Comparison of ENCODE assay signal across 17 cellular contexts in the genomic region with DNA sequence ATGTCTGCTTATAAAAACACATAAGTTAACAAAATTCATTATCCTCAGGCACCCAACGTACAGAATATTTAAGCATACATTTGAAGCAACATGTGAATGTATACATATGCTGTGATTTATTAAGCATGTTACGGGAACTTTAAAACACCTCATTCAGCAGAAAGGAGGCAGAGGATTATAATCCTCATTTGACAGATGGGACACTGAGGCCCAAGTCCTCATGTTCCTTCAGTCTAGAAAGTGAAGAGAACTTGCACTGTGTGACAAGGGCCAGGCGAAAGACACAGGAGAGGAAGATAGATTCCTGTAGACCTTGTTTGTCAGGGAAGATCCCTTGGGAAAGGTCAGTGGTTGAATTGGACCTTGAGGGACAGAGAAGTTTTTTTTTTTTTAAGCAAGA.
"Had no signal": no experiment of that assay in that cellular context is flagged by ENCODE, and none has a peak within 500 bp of the region (broad histone marks: within the 10 kb centered on the region; RNA-seq: fewer than 3 reads in every experiment).

No MANE protein-coding gene starts in this region.

- DNase-seq: activated CD4-positive, alpha-beta T cell treated with anti-CD3 and anti-CD28 coated beads for 48 hours; activated effector memory CD4-positive, alpha-beta T cell treated with Interleukin-2 at 50 U/mL for 16 hours; dermis blood vessel endothelial cell; heart left ventricle; immature natural killer cell; mesenchymal stem cell; nephron progenitor cell; right cardiac atrium; stimulated activated CD4-positive, alpha-beta T cell treated with anti-CD3 and anti-CD28 coated beads, Interleukin-4, amount 100 ng/mL, for 24 hours; T-helper 1 cell had no signal

- H3K4me1 ChIP-seq: ascending aorta, prostate gland had no signal

- FAIRE-seq: bronchial epithelial cell, frontal cortex had no signal

- H3K36me3 ChIP-seq: prostate gland had no signal

- H3K4me3 Mint-ChIP-seq: immature natural killer cell, nephron progenitor cell had no signal

- H3K4me3 ChIP-seq: ascending aorta, heart left ventricle, prostate gland, SK-N-MC, skin epidermis had no signal

- H3K9me3 ChIP-seq: ascending aorta, heart left ventricle, prostate gland had no signal

- H3K27me3 ChIP-seq: ascending aorta, heart left ventricle had no signal

- ATAC-seq: heart left ventricle, right cardiac atrium had no signal

- H3K27ac ChIP-seq: epithelial cell of prostate, heart left ventricle, prostate gland, SK-N-MC, skin epidermis had no signal

- H3K27ac Mint-ChIP-seq: immature natural killer cell, nephron progenitor cell had no signal

- H3K9me3 Mint-ChIP-seq: immature natural killer cell had no signal
